9 cellular contexts compared by ENCODE assay signal in genomic region chr9:2621678-2622360, GRCh38. TPM values are rescaled to one million over a fixed set of nuclear protein-coding genes. Genes with fewer than 3 reads are reported as not detected.
DNase-seq lines count a peak whose midpoint lies in the region; ATAC-seq, FAIRE-seq and TF ChIP-seq lines count a peak whose summit lies in the region.
"Had no signal": no experiment of that assay in that cellular context is flagged by ENCODE, and none has a peak within 500 bp of the region (broad histone marks: within the 10 kb centered on the region; RNA-seq: fewer than 3 reads in every experiment).

TSS of gene VLDLR (plus strand) at chr9:2621787. CDS start at chr9:2622190, 403 bp downstream.

- FAIRE-seq in A549 (lab: Jason Lieb, UNC) (no peak), GM12892 (lab: Jason Lieb, UNC) (no peak)

- peak within 1 kb of the TSS; percentile 89 for H3K4me2 ChIP-seq in A549
- peak within 1 kb of the TSS; percentile 83 for H3K4me2 ChIP-seq in osteoblast (ENCODE audit: insufficient read depth, low read length)

- no peaks in the 10 kb centered on the region for H4K20me1 ChIP-seq in osteoblast (ENCODE audit: insufficient read depth, low read length)

- H3K27me3 ChIP-seq in osteoblast (ENCODE audit: insufficient read depth, low read length), result peaks cover 31% of the 10 kb centered on the region

- no peaks in the 10 kb centered on the region for H3K9me3 ChIP-seq in A549
- H3K9me3 ChIP-seq in osteoblast (ENCODE audit: low read depth, low read length), result no peaks in the 10 kb centered on the region

- TF ChIP-seq POLR2A in A549 (IDR thresholded peaks at IDR 0.05; ENCODE audit: low read length) (peak; percentile 5; the same call in 1 of the 2 replicates), GM12892 (IDR thresholded peaks at IDR 0.05; ENCODE audit: low read depth, low read length) (no peak)

- TF ChIP-seq RAD21 in A549 (conservative IDR thresholded peaks at IDR 0.05 in 1 of 2, IDR thresholded peaks at IDR 0.05 in 1 of 2), result no peak

- TF ChIP-seq CTCF in A549 (IDR thresholded peaks at IDR 0.05), result no peak
- no peak for TF ChIP-seq CTCF in osteoblast (IDR thresholded peaks at IDR 0.05; ENCODE audit: extremely low read depth, low read depth, low read length)

- no peak for TF ChIP-seq EP300 in A549 (IDR thresholded peaks at IDR 0.05)

- H3K9me3 Mint-ChIP-seq in activated naive CD4-positive, alpha-beta T cell treated with anti-CD3 and anti-CD28 coated beads, Interleukin-2, amount 50 U/mL, for 72 hours, result peaks cover 0 to 4% of the 10 kb centered on the region in 2 donors

- under 1% methylated on average over 24 of the region's 71 CpGs for WGBS in A549 (ENCODE audit: missing lambda C conversion rate)

- intact Hi-C loops in Right ventricle myocardium superior (cut with DNase I), result loop anchor here (10.0 kb wide), 1 partner anchor 57 kb away; no protein-coding TSS in a partner anchor

- peak within 1 kb of the TSS; percentile 90 for H3K4me3 ChIP-seq in A549
- peak within 1 kb of the TSS; percentile 71 for H3K4me3 ChIP-seq in osteoblast (ENCODE audit: insufficient read depth, low read length)

- H2AFZ ChIP-seq in osteoblast (ENCODE audit: low read length), result peak within 1 kb of the TSS; percentile 92

- POLR2A ChIA-PET in A549 (lab: Yijun Ruan, JAX), result no interaction called here

- DNase-seq in A549 (ENCODE audit: low read depth in 1 of 2, low spot score in 1 of 2) (peak; percentile 31 to 38), GM12892 (ENCODE audit: insufficient read length) (peak; percentile 31), NCI-H748 (lab: John Stamatoyannopoulos, UW; ENCODE audit: unreplicated experiment) (peak; percentile 72), Right ventricle myocardium superior (peak; percentile 75), osteoblast (ENCODE audit: insufficient read length, low spot score, missing footprints) (peak; percentile 81), NCI-H128 (lab: John Stamatoyannopoulos, UW; ENCODE audit: unreplicated experiment) (no peak)
- DNase-seq in activated naive CD4-positive, alpha-beta T cell treated with anti-CD3 and anti-CD28 coated beads, Interleukin-2, amount 50 U/mL, for 72 hours (ENCODE audit: low spot score in 2 of 2), result no peak

- H3K27ac Mint-ChIP-seq in activated naive CD4-positive, alpha-beta T cell treated with anti-CD3 and anti-CD28 coated beads, Interleukin-2, amount 50 U/mL, for 72 hours, result peak within 1 kb of the TSS; percentile 73 to 94

- H3K27ac ChIP-seq in A549 (peak within 1 kb of the TSS; percentile 93), osteoblast (ENCODE audit: low read depth, low read length) (no peak within 1 kb of the TSS)

- CTCF ChIA-PET in A549 (lab: Yijun Ruan, JAX), result interaction anchor here (0.6 to 1.4 kb wide), 3 partner anchors 88 to 1941 kb away, joined by 3 to 4 read pairs (median 3); no protein-coding TSS in a partner anchor

- H3K36me3 Mint-ChIP-seq in activated naive CD4-positive, alpha-beta T cell treated with anti-CD3 and anti-CD28 coated beads, Interleukin-2, amount 50 U/mL, for 72 hours, result peaks cover 14 to 27% of the 10 kb centered on the region in 2 donors

- no peaks in the 10 kb centered on the region for H3K36me3 ChIP-seq in osteoblast (ENCODE audit: insufficient read depth, low read length)

- H3K79me2 ChIP-seq in osteoblast (ENCODE audit: insufficient read depth, low read length), result no peaks in the 10 kb centered on the region

- ATAC-seq in A549, result peak; percentile 51 to 58
- peak; percentile 37 for ATAC-seq in HG03025 (IDR thresholded peaks at IDR 0.05; ENCODE audit: low FRiP score, unreplicated experiment)
- ATAC-seq in activated naive CD4-positive, alpha-beta T cell treated with anti-CD3 and anti-CD28 coated beads, Interleukin-2, amount 50 U/mL, for 72 hours, result peak; percentile 50 to 64
- ATAC-seq in Right ventricle myocardium superior (ENCODE audit: poor library complexity), result peak; percentile 64
- ATAC-seq: HCT116 had no signal

- H3K4me1 ChIP-seq in A549 (peaks cover 24% of the 10 kb centered on the region), osteoblast (ENCODE audit: insufficient read depth, low read length) (peaks cover 12% of the 10 kb centered on the region)

TF ChIP-seq in A549, 52 proteins besides CTCF, POLR2A, EP300 and RAD21:
- peak; percentile 80 for TF ChIP-seq E2F6 (IDR thresholded peaks at IDR 0.05; ENCODE audit: borderline replicate concordance, low read depth)
- peak in 1 of 2 experiments; percentile 64; a peak in 3 of 5 replicates for TF ChIP-seq JUN (IDR thresholded peaks at IDR 0.05)
- TF ChIP-seq HOXB13 (CRISPR knock-in tag; IDR thresholded peaks at IDR 0.05; ENCODE audit: low read depth), result no peak
- TF ChIP-seq RARB (CRISPR knock-in tag; IDR thresholded peaks at IDR 0.05), result no peak

RNA-seq across cellular contexts. Expression of gene VLDLR, which starts in this region (rescaled TPM):
- polyA plus RNA-seq in A549 (2011; rRNA removed) (49.0 and 55.9 TPM in 2 replicates), A549 (2017; fragmentation: RNase III; extraction: RNeasy Plus Mini Kit Qiagen cat#74134 plus additional on column Dnase treatment) (27.9 to 29.9 TPM (median 28.6 TPM) in 3 replicates)
- polyA plus RNA-seq in A549 (2012; cell fraction: cytosol; rRNA removed), result 10.7 and 11.5 TPM in 2 replicates
- polyA plus RNA-seq in A549 (2012; cell fraction: nucleus; rRNA removed), result 18.0 and 18.5 TPM in 2 replicates
- 47.1 and 50.0 TPM in 2 replicates for polyA minus RNA-seq in A549 (2011; rRNA and poly(A)+ RNA removed)
- polyA plus RNA-seq in GM12892 (2012; ENCODE audit: missing spikeins), result 2.4 TPM
- total RNA-seq in activated naive CD4-positive, alpha-beta T cell treated with anti-CD3 and anti-CD28 coated beads, Interleukin-2, amount 50 U/mL, for 72 hours, result 10 to 100 TPM in 1 of 2 donors, under 1 TPM in 1; 0.98 to 11.9 TPM
- total RNA-seq in Right ventricle myocardium superior (121 TPM), osteoblast (5.3 and 10.1 TPM in 2 replicates)

Comparison
In these comparisons a context has a peak if more than half of its experiments do, and no peak if none do; other contexts are left out.
1. DNase-seq: peak in A549 (2 of 2), GM12892 (single experiment), NCI-H748 (single experiment), Right ventricle myocardium superior (single experiment) and osteoblast (single experiment); none in activated naive CD4-positive, alpha-beta T cell treated with anti-CD3 and anti-CD28 coated beads, Interleukin-2, amount 50 U/mL, for 72 hours (0 of 2) and NCI-H128 (single experiment).
2. Peak in every context shown above with its lines, with median percentiles within 50 percentile points of each other: ATAC-seq.